8 cellular contexts compared by ENCODE assay signal in the genomic region with DNA sequence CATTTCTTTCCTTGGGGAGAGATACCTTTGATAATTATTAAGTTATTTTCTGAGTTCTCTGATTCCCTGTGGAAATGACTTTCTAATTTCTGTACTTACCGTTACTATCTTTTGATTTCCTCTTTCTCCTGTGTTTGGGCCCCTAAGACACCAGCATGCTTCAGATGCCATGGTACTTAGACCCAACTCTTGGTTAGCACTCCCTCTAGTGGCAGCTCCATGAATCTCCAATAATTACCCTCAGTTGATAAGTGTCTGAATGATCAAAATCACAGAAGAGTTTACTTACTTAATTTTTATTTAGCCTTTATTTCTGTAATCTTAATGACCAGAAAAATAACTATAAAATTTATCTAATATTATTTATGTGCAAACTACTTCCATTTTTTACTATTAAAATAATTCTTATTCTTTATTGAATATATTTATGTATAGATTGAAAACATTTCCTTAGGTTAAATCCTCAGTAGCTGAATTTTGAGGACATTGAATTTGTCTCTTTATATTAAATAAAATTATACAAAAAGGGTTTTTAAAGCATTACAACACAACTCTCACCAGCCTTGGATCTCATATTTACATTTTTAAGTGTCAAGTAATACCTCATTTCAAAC.
DNase-seq lines count a peak whose midpoint lies in the region; ATAC-seq and FAIRE-seq lines count a peak whose summit lies in the region.

No MANE protein-coding gene starts in this region.

- H2BK5ac ChIP-seq in mesendoderm (ENCODE audit: low read length) = no peak overlapping the region

- H3K4me2 ChIP-seq in GM23248 (ENCODE audit: unreplicated experiment) (no peak overlapping the region), mesendoderm (ENCODE audit: low read length) (no peak overlapping the region)

- no peaks in the 10 kb centered on the region for H4K20me1 ChIP-seq in GM23248 (ENCODE audit: insufficient read depth)

- DNase-seq in G401 (ENCODE audit: low spot score) (peak; percentile 43), GM23248 (peak; percentile 65), RPMI8226 (peak; percentile 56), mesendoderm (peak; percentile 74)
- peak; percentile 61 for DNase-seq in Jurkat, Clone E6-1 (ENCODE audit: low read depth, low spot score)
- peak; percentile 3 to 5 (median 4) for DNase-seq in effector memory CD8-positive, alpha-beta T cell

- no peak overlapping the region for H3K4me3 ChIP-seq in GM23248
- no peak overlapping the region for H3K4me3 ChIP-seq in Jurkat, Clone E6-1 (ENCODE audit: low read length)
- no peak overlapping the region for H3K4me3 ChIP-seq in mesendoderm (ENCODE audit: low read length)

- no peak overlapping the region for H4K8ac ChIP-seq in mesendoderm (ENCODE audit: low read depth, low read length)

- H2AK5ac ChIP-seq in mesendoderm (ENCODE audit: low read length) = no peak overlapping the region

- H3K79me2 ChIP-seq in GM23248 (ENCODE audit: insufficient read depth) = no peaks in the 10 kb centered on the region
- no peaks in the 10 kb centered on the region for H3K79me2 ChIP-seq in mesendoderm (ENCODE audit: control insufficient read depth, insufficient read depth, low read length)

- H3K36me3 ChIP-seq in GM23248 (ENCODE audit: low read depth) = no peaks in the 10 kb centered on the region
- no peaks in the 10 kb centered on the region for H3K36me3 ChIP-seq in mesendoderm (ENCODE audit: control insufficient read depth, insufficient read depth, low read length)

- no peaks in the 10 kb centered on the region for H3F3A ChIP-seq in GM23248 (ENCODE audit: insufficient read depth)

- H3K4me1 Mint-ChIP-seq in effector memory CD8-positive, alpha-beta T cell (ENCODE audit: low read depth in 2 of 2) = no peaks in the 10 kb centered on the region

- no peak overlapping the region for H4K5ac ChIP-seq in mesendoderm (ENCODE audit: low read length)

- no peak for ATAC-seq in effector memory CD8-positive, alpha-beta T cell (replicated peaks)
- ATAC-seq in HG02981 (IDR thresholded peaks at IDR 0.05; ENCODE audit: unreplicated experiment) = no peak

- H3K9me2 ChIP-seq in GM23248 (ENCODE audit: insufficient read depth) = no peaks in the 10 kb centered on the region

- H3K27ac ChIP-seq in GM23248 (no peak overlapping the region), mesendoderm (ENCODE audit: low read depth, low read length) (no peak overlapping the region)

- no peak overlapping the region for H3K27ac Mint-ChIP-seq in effector memory CD8-positive, alpha-beta T cell

- 0 out of 2 replicates have a peak, but pooled peaks cover 5% of the 10 kb centered on the region for H3K27me3 ChIP-seq in GM23248 (replicated peaks; ENCODE audit: insufficient read depth)
- H3K27me3 ChIP-seq in mesendoderm (ENCODE audit: insufficient read depth, low read length, poor library complexity) = no peaks in the 10 kb centered on the region

- no peak overlapping the region for H3K18ac ChIP-seq in mesendoderm (ENCODE audit: low read length)

- H3K4me1 ChIP-seq in GM23248 (ENCODE audit: insufficient read depth) (no peaks in the 10 kb centered on the region), mesendoderm (ENCODE audit: control insufficient read depth, low read depth, low read length) (no peaks in the 10 kb centered on the region)

- no peak overlapping the region for H2BK120ac ChIP-seq in mesendoderm (ENCODE audit: low read depth, low read length)

- H2BK15ac ChIP-seq in mesendoderm (replicated peaks; ENCODE audit: low read depth) = no peak overlapping the region

- H3K9me3 Mint-ChIP-seq in effector memory CD8-positive, alpha-beta T cell = no peaks in the 10 kb centered on the region

- no peak overlapping the region for H3K56ac ChIP-seq in mesendoderm (ENCODE audit: low read length)

- peak; percentile 78 for FAIRE-seq in A204.1 (lab: Jason Lieb, UNC)

- no peak overlapping the region for H3K4me3 Mint-ChIP-seq in effector memory CD8-positive, alpha-beta T cell

- H3K9ac ChIP-seq in GM23248 (no peak overlapping the region), mesendoderm (ENCODE audit: low read length) (no peak overlapping the region)

- whole genome bisulfite sequencing in GM23248 (ENCODE audit: low coverage in 1 of 2, low lambda C conversion rate in 2 of 2, missing lambda C conversion rate in 2 of 2), 2 experiments = 0 to 3% methylated on average over 1 of the region's 1 CpG
- no CpG with 5 or more reads among the region's 1 CpG for WGBS in mesendoderm (ENCODE audit: extremely low coverage, insufficient coverage, low lambda C conversion rate)

- H3K27me3 Mint-ChIP-seq in effector memory CD8-positive, alpha-beta T cell = no peaks in the 10 kb centered on the region

- no peaks in the 10 kb centered on the region for H3K79me1 ChIP-seq in mesendoderm (ENCODE audit: low read length)

- no peak overlapping the region for H2AFZ ChIP-seq in GM23248

- H3K9me3 ChIP-seq in GM23248 (ENCODE audit: low read depth) = no peaks in the 10 kb centered on the region

- H3K23ac ChIP-seq in mesendoderm (ENCODE audit: low read length) = no peak overlapping the region

- H3K4ac ChIP-seq in mesendoderm (ENCODE audit: low read depth, low read length) = no peak overlapping the region

- no peaks in the 10 kb centered on the region for H3K36me3 Mint-ChIP-seq in effector memory CD8-positive, alpha-beta T cell (ENCODE audit: insufficient read depth)

- in situ Hi-C loops in G401 (cut with HindIII; ENCODE audit: low sequenced_read_pairs) (no loop called here), GM23248 (cut with MboI) (no loop called here)

Comparison
In these comparisons a context has a peak if more than half of its experiments do, and no peak if none do; other contexts are left out.
1. DNase-seq: peak in every context shown above with its lines; median percentile 74 in mesendoderm; 65 in GM23248; 61 in Jurkat, Clone E6-1; 56 in RPMI8226; 43 in G401; 4 in effector memory CD8-positive, alpha-beta T cell.